19 cellular contexts compared by ENCODE assay signal in the genomic region with DNA sequence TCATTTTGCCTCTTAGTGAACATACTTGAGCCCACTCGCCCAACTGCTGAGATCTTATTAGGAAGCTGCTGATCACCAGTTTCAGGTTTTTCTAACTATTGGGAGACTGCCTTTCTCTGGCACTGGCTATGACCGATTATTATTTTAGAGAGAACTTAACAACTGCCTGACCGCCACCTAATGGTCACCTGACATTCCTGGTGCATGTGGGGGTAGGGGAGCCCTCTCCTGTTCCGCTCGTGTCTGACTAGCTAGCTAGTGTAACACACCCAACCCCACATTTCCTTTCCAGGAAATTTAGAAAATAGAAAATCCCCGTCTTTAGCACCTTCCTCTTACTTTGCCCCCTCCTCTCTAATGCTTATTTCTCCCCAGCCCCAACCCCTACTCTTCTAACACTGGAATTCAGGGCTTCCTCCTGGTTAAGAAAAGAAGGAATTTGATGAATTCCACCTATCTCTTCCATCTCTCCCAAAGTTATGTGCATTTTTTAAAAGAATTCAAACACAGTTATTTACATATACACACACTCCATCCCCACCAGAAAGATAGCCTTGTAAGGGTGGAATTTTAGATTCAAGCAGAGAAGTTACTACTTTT. TPM values are rescaled to one million over a fixed set of nuclear protein-coding genes. Genes with fewer than 3 reads are reported as not detected.
DNase-seq lines count a peak whose midpoint lies in the region; ATAC-seq, FAIRE-seq and TF ChIP-seq lines count a peak whose summit lies in the region.
"Had no signal": no experiment of that assay in that cellular context is flagged by ENCODE, and none has a peak within 500 bp of the region (broad histone marks: within the 10 kb centered on the region; RNA-seq: fewer than 3 reads in every experiment).

No MANE protein-coding gene starts in this region.

- H4K20me1 ChIP-seq in K562 (replicated peaks; ENCODE audit: control insufficient read depth, insufficient read depth, low read length) = no peaks in the 10 kb centered on the region

- H3K27ac Mint-ChIP-seq in immature natural killer cell = no peak overlapping the region

- H3K4me1 Mint-ChIP-seq in immature natural killer cell = peaks cover 4 to 8% of the 10 kb centered on the region in 2 donors

- H3K9me3 ChIP-seq in HUES6 (ENCODE audit: control insufficient read depth, insufficient read depth, low read depth, low read length) (peaks cover 17% of the 10 kb centered on the region), K562 (replicated peaks; ENCODE audit: control insufficient read depth, insufficient read depth, low read depth, low read length) (no peaks in the 10 kb centered on the region)

- peak in 1 of 3 experiments; percentile 27; a peak in 2 of 6 replicates for TF ChIP-seq CTCF in K562 (IDR thresholded peaks at IDR 0.05 in 2 of 3, conservative IDR thresholded peaks at IDR 0.05 in 1 of 3; ENCODE audit: insufficient read depth in 2 of 3, low read depth in 1 of 3, low read length in 3 of 3)

- no peaks in the 10 kb centered on the region for H3K79me2 ChIP-seq in K562 (ENCODE audit: control insufficient read depth, insufficient read depth, low read length)

- H3K27me3 ChIP-seq in H7 (ENCODE audit: control insufficient read depth, insufficient read depth, low read length) (no peaks in the 10 kb centered on the region), HUES6 (ENCODE audit: control insufficient read depth, insufficient read depth, low read length) (no peaks in the 10 kb centered on the region), K562 (ENCODE audit: control insufficient read depth in 2 of 2, insufficient read depth in 2 of 2, low read length in 2 of 2) (no peaks in the 10 kb centered on the region; a peak in 1 of 5 replicates)
- H3K27me3 ChIP-seq: SJSA1 had no signal

- H3K4me1 ChIP-seq in HUES6 (ENCODE audit: control insufficient read depth, insufficient read depth, low read length) (peaks cover 23% of the 10 kb centered on the region), K562 (replicated peaks in 1 of 2; ENCODE audit: control insufficient read depth in 2 of 2, insufficient read depth in 2 of 2, low read length in 2 of 2) (no peaks in the 10 kb centered on the region; a peak in 1 of 5 replicates)

- WGBS in K562 (ENCODE audit: insufficient coverage, low coverage, missing lambda C conversion rate) = 4% methylated on average over 6 of the region's 6 CpGs

- CTCF ChIA-PET in K562 (lab: Yijun Ruan, JAX; ENCODE audit: low intra/inter-chr PET ratio) = no interaction called here

- peak overlapping the region; percentile 64 for H3K9ac ChIP-seq in HUES6 (ENCODE audit: low read length)
- no peak overlapping the region for H3K9ac ChIP-seq in K562 (ENCODE audit: insufficient read depth in 1 of 2, low read depth in 2 of 2, low read length in 2 of 2)
- H3K9ac ChIP-seq: GM23248 had no signal

- POLR2A ChIA-PET in K562 (lab: Yijun Ruan, JAX) = no interaction called here

- TF ChIP-seq EP300 in K562 (IDR thresholded peaks at IDR 0.05; ENCODE audit: low read length) = no peak

- no peak for FAIRE-seq in K562 (lab: Jason Lieb, UNC)

- no peak overlapping the region for H3K4me3 Mint-ChIP-seq in immature natural killer cell

- H3K27ac ChIP-seq in HUES6 (ENCODE audit: low read depth, low read length) (peak overlapping the region; percentile 57), K562 (ENCODE audit: extremely low read depth, low read depth, low read length) (no peak overlapping the region)
- H3K27ac ChIP-seq: GM23248, PC-9, SJSA1 had no signal

- peak; percentile 40 for DNase-seq in H7
- peak in 1 of 4 experiments; percentile 24 for DNase-seq in K562 (ENCODE audit: extremely low read depth in 1 of 4, low spot score in 3 of 4)
- DNase-seq in kidney tubule cell (ENCODE audit: low spot score) = peak; percentile 9
- DNase-seq in immature natural killer cell = no peak
- DNase-seq in central memory CD4-positive, alpha-beta T cell = no peak
- DNase-seq: ACHN, AML-193, COR-L47, DMS153, GM23248, KG1, NCI-H1417 treated with DMSO at 0.1 percent for 48 hours, NCI-H2081, NCI-H510A, PC-9, SW 1271 had no signal

- no peak overlapping the region; the same call in 1 of the 2 replicates for H3K4me2 ChIP-seq in K562 (ENCODE audit: insufficient read depth, low read length)
- H3K4me2 ChIP-seq: PC-9 had no signal

- peaks cover 0 to 3% (median 3%) of the 10 kb centered on the region in 3 donors for H3K27me3 Mint-ChIP-seq in immature natural killer cell (ENCODE audit: low read depth in 3 of 3)

- peaks cover 7 to 9% (median 8%) of the 10 kb centered on the region in 3 donors for H3K36me3 Mint-ChIP-seq in immature natural killer cell

- intact Hi-C loops in K562 (cut with micrococcal nuclease) = no loop called here

- H3K36me3 ChIP-seq in H7 (replicated peaks; ENCODE audit: control insufficient read depth, insufficient read depth, low read length) = no peaks in the 10 kb centered on the region
- no peaks in the 10 kb centered on the region for H3K36me3 ChIP-seq in HUES6 (ENCODE audit: control insufficient read depth, insufficient read depth, low read length)
- no peaks in the 10 kb centered on the region for H3K36me3 ChIP-seq in K562 (ENCODE audit: control insufficient read depth, insufficient read depth, low read length)
- H3K36me3 ChIP-seq: SJSA1 had no signal

- H2AFZ ChIP-seq in K562 (ENCODE audit: low read depth, low read length) = no peak overlapping the region
- H2AFZ ChIP-seq: GM23248, PC-9 had no signal

- H3K4me3 ChIP-seq in H7 (ENCODE audit: insufficient read depth, low read depth, low read length) (no peak overlapping the region), HUES6 (ENCODE audit: low read depth, low read length) (no peak overlapping the region), K562 (no peak overlapping the region)
- H3K4me3 ChIP-seq: GM23248, PC-9, SJSA1 had no signal

- TF ChIP-seq POLR2A in K562 (conservative IDR thresholded peaks at IDR 0.05) = no peak

- ATAC-seq in K562 (peak; percentile 78), GM19328 (IDR thresholded peaks at IDR 0.05; ENCODE audit: unreplicated experiment) (no peak)

- BruUV-seq in K562 (replicated peaks; lab: Mats Ljungman, UMichigan) = no TSS peak

- peaks cover 7 to 20% (median 18%) of the 10 kb centered on the region in 6 donors for H3K9me3 Mint-ChIP-seq in immature natural killer cell

- in situ Hi-C loops in K562 (cut with MboI) = no loop called here

- TF ChIP-seq RAD21 in K562 (CRISPR knock-in tag; conservative IDR thresholded peaks at IDR 0.05 in 1 of 2, IDR thresholded peaks at IDR 0.05 in 1 of 2) = peak in 1 of 2 experiments; percentile 24; a peak in 2 of 4 replicates

- no peaks in the 10 kb centered on the region for H3K9me1 ChIP-seq in K562 (ENCODE audit: control insufficient read depth, insufficient read depth, low read length)

TF ChIP-seq in K562, 482 proteins besides CTCF, POLR2A, EP300 and RAD21:
- TF ChIP-seq IRF2 (CRISPR knock-in tag; IDR thresholded peaks at IDR 0.05) (no peak), ETV1 (tag; conservative IDR thresholded peaks at IDR 0.05; ENCODE audit: low read depth) (no peak), PHF20 (IDR thresholded peaks at IDR 0.05; ENCODE audit: partially characterized antibody) (no peak), HIVEP1 (CRISPR knock-in tag; IDR thresholded peaks at IDR 0.05) (no peak), ZNF24 (IDR thresholded peaks at IDR 0.05) (no peak)
- TF ChIP-seq, protein P1, sequence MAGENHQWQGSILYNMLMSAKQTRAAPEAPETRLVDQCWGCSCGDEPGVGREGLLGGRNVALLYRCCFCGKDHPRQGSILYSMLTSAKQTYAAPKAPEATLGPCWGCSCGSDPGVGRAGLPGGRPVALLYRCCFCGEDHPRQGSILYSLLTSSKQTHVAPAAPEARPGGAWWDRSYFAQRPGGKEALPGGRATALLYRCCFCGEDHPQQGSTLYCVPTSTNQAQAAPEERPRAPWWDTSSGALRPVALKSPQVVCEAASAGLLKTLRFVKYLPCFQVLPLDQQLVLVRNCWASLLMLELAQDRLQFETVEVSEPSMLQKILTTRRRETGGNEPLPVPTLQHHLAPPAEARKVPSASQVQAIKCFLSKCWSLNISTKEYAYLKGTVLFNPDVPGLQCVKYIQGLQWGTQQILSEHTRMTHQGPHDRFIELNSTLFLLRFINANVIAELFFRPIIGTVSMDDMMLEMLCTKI (IDR thresholded peaks at IDR 0.05; ENCODE audit: partially characterized antibody) = no peak

RNA-seq across cellular contexts. Expression of a gene that starts 19.4 kb away (rescaled TPM):
- total RNA-seq in H7 (2014; rRNA removed; shearing (Covaris generic)) = 0.70 and 1.0 TPM in 2 replicates
- not detected in 2 replicates for total RNA-seq in K562 (2011; cell fraction: chromatin; rRNA removed; ENCODE audit: low replicate concordance)
- total RNA-seq in K562 (2011; cell fraction: nucleolus; rRNA removed) = not detected in 2 replicates
- not detected in 2 replicates for total RNA-seq in K562 (2011; cell fraction: nucleoplasm; rRNA removed)
- total RNA-seq in K562 (2014; rRNA removed) (not detected in 2 replicates), K562 (2014; rRNA removed; fragmentation: Illumina TruSeq; extraction: Trizol) (not detected in 2 replicates), K562 (2015; rRNA removed; fragmentation: Illumina TruSeq; extraction: Trizol) (not detected in 2 replicates), K562 (2021) (not detected in 2 replicates)
- polyA plus RNA-seq in K562 (2011; rRNA removed) (not detected in 2 replicates), K562 (2014; fragmentation: Illumina TruSeq; extraction: Trizol) (not detected in 2 replicates), K562 (2014; fragmentation: Nextera tagmentation; extraction: Ambion mirVana) (not detected), K562 (2014; rRNA removed) (not detected in 2 replicates), immature natural killer cell (not detected)
- not detected in 2 replicates for polyA plus RNA-seq in K562 (2011; cell fraction: cytosol; rRNA removed)
- not detected in 2 replicates for polyA plus RNA-seq in K562 (2011; cell fraction: nucleus; rRNA removed)
- not detected in 2 replicates for polyA plus RNA-seq in K562 (2012)
- not detected in 2 replicates for polyA minus RNA-seq in K562 (2011; rRNA and poly(A)+ RNA removed)
- not detected in 2 replicates for polyA minus RNA-seq in K562 (2011; cell fraction: cytosol; rRNA and poly(A)+ RNA removed)
- not detected in 2 replicates for polyA minus RNA-seq in K562 (2011; cell fraction: nucleus; rRNA and poly(A)+ RNA removed)

Comparison
In these comparisons a context has a peak if more than half of its experiments do, and no peak if none do; other contexts are left out.
1. DNase-seq: peak in H7 (single experiment) and kidney tubule cell (single experiment); none in immature natural killer cell (0 of 3) and central memory CD4-positive, alpha-beta T cell (single experiment).